In genomic region chr1:38076038-38076437, GRCh38 we compare ENCODE assay signal across 15 cellular contexts. TPM values are rescaled to one million over a fixed set of nuclear protein-coding genes. Genes with fewer than 3 reads are reported as not detected.
DNase-seq lines count a peak whose midpoint lies in the region; ATAC-seq and TF ChIP-seq lines count a peak whose summit lies in the region.
"Had no signal": no experiment of that assay in that cellular context is flagged by ENCODE, and none has a peak within 500 bp of the region (broad histone marks: within the 10 kb centered on the region; RNA-seq: fewer than 3 reads in every experiment).

No MANE protein-coding gene starts in this region.

- DNase-seq in ELF-1 (ENCODE audit: low read depth, low spot score) (peak; percentile 83), MM.1S (peak; percentile 9), mammary epithelial cell (peak; percentile 11), lung microvascular endothelial cell (ENCODE audit: low read depth in 2 of 2) (peak; percentile 32 to 37), NCI-H2171 treated with DMSO at 0.1 percent for 48 hours (lab: John Stamatoyannopoulos, UW) (no peak)
- DNase-seq in activated CD8-positive, alpha-beta memory T cell treated with anti-CD3 and anti-CD28 coated beads, Interleukin-2, amount 10 ng/mL, durations not matched to agents 7 days and 5 days: no peak
- no peak for DNase-seq in activated CD8-positive, alpha-beta memory T cell treated with anti-CD3 and anti-CD28 coated beads, Interleukin-2, amount 50 U/mL, for 4 hours
- DNase-seq: activated B cell treated with CpG ODN at 0.5 μM for 24 hours; activated effector memory CD4-positive, alpha-beta T cell treated with anti-CD3 and anti-CD28 coated beads, Interleukin-2, amount 50 U/mL, for 16 hours; glutamatergic neuron; mucosa of descending colon; NCI-H1694 had no signal

- CTCF ChIA-PET in mammary epithelial cell (lab: Charles Lee; ENCODE audit: low non-redundant PET): no interaction called here
- CTCF ChIA-PET in activated CD8-positive, alpha-beta memory T cell treated with anti-CD3 and anti-CD28 coated beads, Interleukin-2, amount 10 ng/mL, durations not matched to agents 7 days and 5 days (lab: Charles Lee): no interaction called here

- H3K4me3 ChIP-seq in MM.1S (ENCODE audit: low read length): no peak overlapping the region
- no peak overlapping the region for H3K4me3 ChIP-seq in mammary epithelial cell (replicated peaks in 1 of 3; ENCODE audit: insufficient read depth in 1 of 3, low read depth in 2 of 3, low read length in 3 of 3)
- H3K4me3 ChIP-seq: mucosa of descending colon, PC-9 had no signal

- H3K4me2 ChIP-seq in MM.1S (ENCODE audit: low read depth, low read length) (no peak overlapping the region), mammary epithelial cell (ENCODE audit: insufficient read depth, low read depth, low read length) (no peak overlapping the region)
- H3K4me2 ChIP-seq: PC-9 had no signal

- H3K27ac Mint-ChIP-seq in activated CD8-positive, alpha-beta memory T cell treated with anti-CD3 and anti-CD28 coated beads, Interleukin-2, amount 10 ng/mL, durations not matched to agents 7 days and 5 days: no peak overlapping the region
- H3K27ac Mint-ChIP-seq: activated B cell treated with CpG ODN at 0.5 μM for 24 hours had no signal

- H2AFZ ChIP-seq in MM.1S (ENCODE audit: low read length) (no peak overlapping the region), mammary epithelial cell (ENCODE audit: low read depth, low read length) (no peak overlapping the region)
- H2AFZ ChIP-seq: PC-9 had no signal

- in situ Hi-C loops in mammary epithelial cell (cut with MboI; ENCODE audit: low sequenced_read_pairs in 2 of 2): no loop called here

- intact Hi-C loops in mammary epithelial cell (cut with micrococcal nuclease): no loop called here

- dilution Hi-C loops in mammary epithelial cell (cut with HindIII; ENCODE audit: low sequenced_read_pairs): no loop called here

- no peaks in the 10 kb centered on the region for H3K4me1 ChIP-seq in MM.1S (ENCODE audit: low read length)
- H3K4me1 ChIP-seq in mammary epithelial cell (ENCODE audit: insufficient read depth, low read length): peaks cover 7% of the 10 kb centered on the region

- 67% methylated on average over 4 of the region's 6 CpGs for WGBS in mammary epithelial cell (ENCODE audit: low coverage, missing lambda C conversion rate)

- no peaks in the 10 kb centered on the region for H3K27me3 ChIP-seq in MM.1S (replicated peaks; ENCODE audit: insufficient read depth, low read length)
- no peaks in the 10 kb centered on the region for H3K27me3 ChIP-seq in mammary epithelial cell (ENCODE audit: insufficient read depth, low read length)

- H3K36me3 ChIP-seq in MM.1S (replicated peaks; ENCODE audit: insufficient read depth, low read length) (no peaks in the 10 kb centered on the region), mammary epithelial cell (ENCODE audit: insufficient read depth, low read length) (no peaks in the 10 kb centered on the region)

- no peak for ATAC-seq in GM21529 (IDR thresholded peaks at IDR 0.05; ENCODE audit: unreplicated experiment)
- ATAC-seq in activated CD8-positive, alpha-beta memory T cell treated with anti-CD3 and anti-CD28 coated beads, Interleukin-2, amount 10 ng/mL, durations not matched to agents 7 days and 5 days: no peak
- ATAC-seq: mucosa of descending colon had no signal

- H3K9ac ChIP-seq in MM.1S (ENCODE audit: low read length) (no peak overlapping the region), mammary epithelial cell (ENCODE audit: insufficient read depth, low read length) (no peak overlapping the region)

- H3K27ac ChIP-seq in MM.1S (ENCODE audit: low read length) (no peak overlapping the region), mammary epithelial cell (ENCODE audit: insufficient read depth, low read depth, low read length) (no peak overlapping the region)
- H3K27ac ChIP-seq: PC-9 had no signal

- H4K20me1 ChIP-seq in MM.1S (ENCODE audit: insufficient read depth, low read length) (no peaks in the 10 kb centered on the region), mammary epithelial cell (ENCODE audit: insufficient read depth, low read length) (no peaks in the 10 kb centered on the region)

- TF ChIP-seq CTCF in MM.1S (IDR thresholded peaks at IDR 0.05; ENCODE audit: low read length) (no peak), mammary epithelial cell (conservative IDR thresholded peaks at IDR 0.05 in 1 of 2, IDR thresholded peaks at IDR 0.05 in 1 of 2; ENCODE audit: extremely low read depth in 1 of 2, insufficient read depth in 1 of 2, low read depth in 1 of 2, low read length in 2 of 2) (no peak)

- H3K79me2 ChIP-seq in MM.1S (ENCODE audit: low read length) (no peaks in the 10 kb centered on the region), mammary epithelial cell (ENCODE audit: insufficient read depth, low read length) (no peaks in the 10 kb centered on the region)

- no peaks in the 10 kb centered on the region for H3F3A ChIP-seq in MM.1S (ENCODE audit: insufficient read depth, low read length)

- H3K27me3 Mint-ChIP-seq in activated CD8-positive, alpha-beta memory T cell treated with anti-CD3 and anti-CD28 coated beads, Interleukin-2, amount 10 ng/mL, durations not matched to agents 7 days and 5 days: peaks cover 23% of the 10 kb centered on the region

- H3K9me3 ChIP-seq in MM.1S (replicated peaks; ENCODE audit: insufficient read depth, low read length) (no peaks in the 10 kb centered on the region), mammary epithelial cell (replicated peaks; ENCODE audit: insufficient read depth, low read length) (no peaks in the 10 kb centered on the region)
- H3K9me3 ChIP-seq: mucosa of descending colon had no signal

- no peaks in the 10 kb centered on the region for H3K9me3 Mint-ChIP-seq in activated CD8-positive, alpha-beta memory T cell treated with anti-CD3 and anti-CD28 coated beads, Interleukin-2, amount 10 ng/mL, durations not matched to agents 7 days and 5 days (ENCODE audit: low read depth)
- H3K9me3 Mint-ChIP-seq: activated B cell treated with CpG ODN at 0.5 μM for 24 hours; central memory CD8-positive, alpha-beta T cell had no signal

- H3K9me2 ChIP-seq in MM.1S (replicated peaks; ENCODE audit: insufficient read depth, low read length): no peaks in the 10 kb centered on the region

- H3K36me3 Mint-ChIP-seq in activated CD8-positive, alpha-beta memory T cell treated with anti-CD3 and anti-CD28 coated beads, Interleukin-2, amount 10 ng/mL, durations not matched to agents 7 days and 5 days: no peaks in the 10 kb centered on the region

- no peak overlapping the region for H3K4me3 Mint-ChIP-seq in activated CD8-positive, alpha-beta memory T cell treated with anti-CD3 and anti-CD28 coated beads, Interleukin-2, amount 10 ng/mL, durations not matched to agents 7 days and 5 days
- H3K4me3 Mint-ChIP-seq: activated B cell treated with CpG ODN at 0.5 μM for 24 hours; central memory CD8-positive, alpha-beta T cell had no signal

- BruUV-seq in mammary epithelial cell (replicated peaks; lab: Mats Ljungman, UMichigan): no TSS peak

- no peaks in the 10 kb centered on the region for H3K4me1 Mint-ChIP-seq in activated CD8-positive, alpha-beta memory T cell treated with anti-CD3 and anti-CD28 coated beads, Interleukin-2, amount 10 ng/mL, durations not matched to agents 7 days and 5 days
- H3K4me1 Mint-ChIP-seq: activated B cell treated with CpG ODN at 0.5 μM for 24 hours; central memory CD8-positive, alpha-beta T cell had no signal

RNA-seq across cellular contexts. Expression of gene POU3F1, which starts 29.4 kb away (rescaled TPM):
- total RNA-seq in mammary epithelial cell (under 1 TPM; 0.17 to 0.59 TPM), lung microvascular endothelial cell (under 0.01 TPM in 1 of 2 replicates, not detected in the other)
- 0.05 TPM for polyA plus RNA-seq in mammary epithelial cell
- polyA minus RNA-seq in mammary epithelial cell: not detected
- total RNA-seq in activated CD8-positive, alpha-beta memory T cell treated with anti-CD3 and anti-CD28 coated beads, Interleukin-2, amount 10 ng/mL, durations not matched to agents 7 days and 5 days: under 1 TPM in 1 of 2 experiments, not detected in 1; 0.09 TPM
- total RNA-seq: mucosa of descending colon, PC-9 had no signal

Comparison
In these comparisons a context has a peak if more than half of its experiments do, and no peak if none do; other contexts are left out.
1. DNase-seq: peak in ELF-1 (single experiment), MM.1S (single experiment), mammary epithelial cell (single experiment) and lung microvascular endothelial cell (2 of 2); none in activated CD8-positive, alpha-beta memory T cell treated with anti-CD3 and anti-CD28 coated beads, Interleukin-2, amount 10 ng/mL, durations not matched to agents 7 days and 5 days (single experiment), activated CD8-positive, alpha-beta memory T cell treated with anti-CD3 and anti-CD28 coated beads, Interleukin-2, amount 50 U/mL, for 4 hours (single experiment) and NCI-H2171 treated with DMSO at 0.1 percent for 48 hours (single experiment).